Comparison of ENCODE assay signal across 1 cellular context in the genomic region with DNA sequence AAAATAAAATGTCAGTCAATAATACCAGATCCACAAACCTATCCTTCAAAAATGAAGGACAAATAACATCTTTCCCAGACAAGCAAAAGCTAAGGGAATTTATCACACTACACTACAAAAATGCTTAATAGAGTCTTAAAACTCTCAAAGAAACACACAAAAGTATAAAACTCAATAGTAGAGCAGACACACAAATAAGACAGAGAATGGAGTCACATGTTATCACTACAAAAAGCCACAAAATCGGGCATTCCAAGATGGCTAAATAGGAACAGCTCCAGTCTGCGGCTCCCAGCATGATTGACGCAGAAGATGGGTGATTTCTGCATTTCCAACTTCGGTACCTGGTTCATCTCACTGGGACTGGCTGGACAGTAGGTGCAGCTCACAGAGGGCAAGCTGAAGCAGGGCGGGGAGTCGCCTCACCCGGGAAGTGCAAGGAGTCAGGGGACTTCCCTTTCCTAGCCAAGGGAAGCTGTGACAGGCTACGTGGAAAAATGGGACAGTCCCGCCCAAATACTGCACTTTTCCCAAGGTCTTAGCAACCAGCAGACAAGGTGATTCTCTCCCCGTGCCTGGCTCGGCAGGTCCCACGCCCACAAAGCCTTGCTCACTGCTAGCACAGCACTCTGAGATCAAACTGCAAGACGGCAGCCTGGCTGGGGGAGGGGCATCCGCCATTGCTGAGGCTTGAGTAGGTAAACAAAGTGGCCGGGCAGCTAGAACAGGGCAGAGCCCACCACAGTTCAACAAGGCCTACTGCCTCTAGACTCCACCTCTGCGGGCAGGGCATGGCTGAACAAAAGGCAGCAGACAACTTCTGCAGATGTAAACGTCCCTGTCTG.
TF ChIP-seq lines count a peak whose summit lies in the region.

No MANE protein-coding gene starts in this region.

TF ChIP-seq in K562, 482 proteins besides CTCF, POLR2A, EP300 and RAD21 (continued from another document):
- TF ChIP-seq E2F1 (CRISPR knock-in tag; IDR thresholded peaks at IDR 0.05): no peak
- TF ChIP-seq THRB (CRISPR knock-in tag; conservative IDR thresholded peaks at IDR 0.05): no peak
- peak; percentile 30 to 80 (median 62) for TF ChIP-seq YY1 (IDR thresholded peaks at IDR 0.05; ENCODE audit: borderline replicate concordance in 1 of 3, control insufficient read depth in 1 of 3, extremely low read depth in 1 of 3, insufficient read depth in 3 of 3, insufficient read length in 1 of 3, insufficient replicate concordance in 2 of 3, low read depth in 1 of 3, low read length in 2 of 3)
- no peak for TF ChIP-seq HDAC8 (tag; IDR thresholded peaks at IDR 0.05)
- TF ChIP-seq LCOR (CRISPR knock-in tag; IDR thresholded peaks at IDR 0.05): no peak
- no peak for TF ChIP-seq DACH1 (IDR thresholded peaks at IDR 0.05; ENCODE audit: partially characterized antibody)
- TF ChIP-seq, protein P1, sequence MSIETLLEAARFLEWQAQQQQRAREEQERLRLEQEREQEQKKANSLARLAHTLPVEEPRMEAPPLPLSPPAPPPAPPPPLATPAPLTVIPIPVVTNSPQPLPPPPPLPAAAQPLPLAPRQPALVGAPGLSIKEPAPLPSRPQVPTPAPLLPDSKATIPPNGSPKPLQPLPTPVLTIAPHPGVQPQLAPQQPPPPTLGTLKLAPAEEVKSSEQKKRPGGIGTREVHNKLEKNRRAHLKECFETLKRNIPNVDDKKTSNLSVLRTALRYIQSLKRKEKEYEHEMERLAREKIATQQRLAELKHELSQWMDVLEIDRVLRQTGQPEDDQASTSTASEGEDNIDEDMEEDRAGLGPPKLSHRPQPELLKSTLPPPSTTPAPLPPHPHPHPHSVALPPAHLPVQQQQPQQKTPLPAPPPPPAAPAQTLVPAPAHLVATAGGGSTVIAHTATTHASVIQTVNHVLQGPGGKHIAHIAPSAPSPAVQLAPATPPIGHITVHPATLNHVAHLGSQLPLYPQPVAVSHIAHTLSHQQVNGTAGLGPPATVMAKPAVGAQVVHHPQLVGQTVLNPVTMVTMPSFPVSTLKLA (conservative IDR thresholded peaks at IDR 0.05): 0 out of 4 replicates have a peak, but pooled peaks of 1 of the 2 experiments have one; percentile 39
- TF ChIP-seq CREB5 (CRISPR knock-in tag; IDR thresholded peaks at IDR 0.05): no peak
- TF ChIP-seq ZBTB33 (CRISPR knock-in tag; IDR thresholded peaks at IDR 0.05): no peak
- no peak for TF ChIP-seq RREB1 (CRISPR knock-in tag; IDR thresholded peaks at IDR 0.05)
- no peak for TF ChIP-seq SRSF1 (IDR thresholded peaks at IDR 0.05; ENCODE audit: low read depth, low read length)
- no peak for TF ChIP-seq ZNF398 (CRISPR knock-in tag; IDR thresholded peaks at IDR 0.05)
- TF ChIP-seq MTA3 (IDR thresholded peaks at IDR 0.05; ENCODE audit: borderline replicate concordance): 0 out of 2 replicates have a peak, but pooled peaks have one; percentile 29
